Comparison of ENCODE assay signal across 15 cellular contexts in the genomic region with DNA sequence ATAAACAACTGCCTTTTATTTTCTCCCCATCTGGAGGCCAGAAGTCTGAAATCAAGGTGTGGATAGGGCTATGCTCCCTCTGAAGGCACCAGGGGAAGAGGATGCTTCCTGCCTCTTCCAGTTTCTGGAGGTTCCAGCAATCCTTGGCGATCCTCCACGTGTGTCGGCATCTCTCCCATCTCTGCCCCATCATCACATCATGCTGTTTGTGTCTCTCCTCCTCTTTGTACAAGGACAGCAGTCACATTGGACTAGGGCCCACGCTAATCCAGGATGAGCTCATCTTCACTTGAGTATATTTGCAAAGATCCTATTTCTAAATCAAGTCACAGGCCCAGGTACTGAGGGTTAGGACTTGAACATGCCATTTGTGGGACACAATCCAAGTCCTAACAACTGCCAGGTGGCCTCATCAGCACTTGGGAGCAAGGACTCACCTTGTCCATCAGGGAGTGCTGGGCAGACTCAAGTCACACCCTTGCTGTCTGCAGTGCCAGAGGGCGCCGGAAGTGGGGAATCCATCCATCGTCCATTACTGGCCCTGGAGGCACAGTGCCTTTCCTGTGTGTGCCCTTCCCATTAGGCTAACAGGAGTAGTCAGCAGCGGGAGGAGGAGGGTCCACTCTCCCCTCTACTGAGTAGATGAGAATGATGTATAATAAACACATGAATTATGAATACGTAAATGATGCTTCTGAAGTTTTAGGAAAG.
DNase-seq lines count a peak whose midpoint lies in the region; TF ChIP-seq lines count a peak whose summit lies in the region.
"Had no signal": no experiment of that assay in that cellular context is flagged by ENCODE, and none has a peak within 500 bp of the region (broad histone marks: within the 10 kb centered on the region; RNA-seq: fewer than 3 reads in every experiment).

No MANE protein-coding gene starts in this region.

- TF ChIP-seq CTCF in CD14-positive monocyte (IDR thresholded peaks at IDR 0.05) (no peak), endodermal cell (conservative IDR thresholded peaks at IDR 0.05) (no peak), glutamatergic neuron (IDR thresholded peaks at IDR 0.05; ENCODE audit: partially characterized antibody, unreplicated experiment) (no peak)

- H3K4me1 Mint-ChIP-seq in CD14-positive monocyte (no peaks in the 10 kb centered on the region), endodermal cell (no peaks in the 10 kb centered on the region), glutamatergic neuron (ENCODE audit: low read depth, unreplicated experiment) (no peaks in the 10 kb centered on the region)
- H3K4me1 Mint-ChIP-seq: CD8-positive, alpha-beta memory T cell had no signal

- H3K4me1 ChIP-seq in endodermal cell (ENCODE audit: control insufficient read depth, insufficient read depth, low read length) = no peaks in the 10 kb centered on the region
- H3K4me1 ChIP-seq: A549, Caco-2, HAP-1 had no signal

- no peak overlapping the region for H3K4me3 ChIP-seq in endodermal cell (ENCODE audit: low read length)
- no peak overlapping the region for H3K4me3 ChIP-seq in H7 (ENCODE audit: insufficient read depth, low read depth, low read length)
- H3K4me3 ChIP-seq: A549, HAP-1 had no signal

- H3K4me3 Mint-ChIP-seq in CD14-positive monocyte (no peak overlapping the region), endodermal cell (no peak overlapping the region), glutamatergic neuron (ENCODE audit: unreplicated experiment) (no peak overlapping the region)
- H3K4me3 Mint-ChIP-seq: CD8-positive, alpha-beta memory T cell had no signal

- H3K9ac ChIP-seq in endodermal cell (ENCODE audit: extremely low read depth, low read length, poor library complexity, severe bottlenecking) = no peak overlapping the region

- intact Hi-C loops in CD14-positive monocyte (cut with micrococcal nuclease) = no loop called here

- H3K27me3 Mint-ChIP-seq in CD14-positive monocyte (ENCODE audit: low read depth in 3 of 3) (peaks cover 0 to 3% (median 3%) of the 10 kb centered on the region in 3 donors), endodermal cell (ENCODE audit: insufficient read depth) (peaks cover 9% of the 10 kb centered on the region), glutamatergic neuron (ENCODE audit: unreplicated experiment) (peaks cover 2% of the 10 kb centered on the region)

- no peak overlapping the region for H3K27ac ChIP-seq in endodermal cell (ENCODE audit: low read depth, low read length)
- H3K27ac ChIP-seq: A549 had no signal

- peaks cover 0 to 10% (median 5%) of the 10 kb centered on the region in 7 donors for H3K9me3 Mint-ChIP-seq in CD14-positive monocyte
- peaks cover 6% of the 10 kb centered on the region for H3K9me3 Mint-ChIP-seq in endodermal cell
- H3K9me3 Mint-ChIP-seq in glutamatergic neuron (ENCODE audit: unreplicated experiment) = peaks cover 16% of the 10 kb centered on the region
- H3K9me3 Mint-ChIP-seq: CD8-positive, alpha-beta memory T cell had no signal

- H3K36me3 Mint-ChIP-seq in CD14-positive monocyte (no peaks in the 10 kb centered on the region), endodermal cell (ENCODE audit: low read depth) (no peaks in the 10 kb centered on the region), glutamatergic neuron (ENCODE audit: unreplicated experiment) (peaks cover 4% of the 10 kb centered on the region)
- H3K36me3 Mint-ChIP-seq: CD8-positive, alpha-beta memory T cell had no signal

- no peak overlapping the region for H3K27ac Mint-ChIP-seq in CD14-positive monocyte
- H3K27ac Mint-ChIP-seq in endodermal cell = no peak overlapping the region
- H3K27ac Mint-ChIP-seq in glutamatergic neuron (ENCODE audit: unreplicated experiment) = no peak overlapping the region
- H3K27ac Mint-ChIP-seq: CD8-positive, alpha-beta memory T cell had no signal

- H3K36me3 ChIP-seq in endodermal cell (ENCODE audit: control insufficient read depth, insufficient read depth, low read length) (no peaks in the 10 kb centered on the region), H7 (replicated peaks; ENCODE audit: control insufficient read depth, insufficient read depth, low read length) (no peaks in the 10 kb centered on the region)
- H3K36me3 ChIP-seq: HAP-1 had no signal

- DNase-seq in CD14-positive monocyte (ENCODE audit: low spot score) = peak; percentile 33
- DNase-seq in NCI-H2029 treated with DMSO at 0.1 percent for 48 hours (lab: John Stamatoyannopoulos, UW) = peak; percentile 95
- peak; percentile 25 for DNase-seq in endodermal cell
- peak; percentile 31 for DNase-seq in occipital lobe (lab: John Stamatoyannopoulos, UW)
- no peak for DNase-seq in glutamatergic neuron
- no peak for DNase-seq in NCI-H1436 treated with DMSO at 0.1 percent for 48 hours (lab: John Stamatoyannopoulos, UW)
- no peak for DNase-seq in H7
- DNase-seq in NCI-H2107 treated with DMSO at 0.1 percent for 48 hours (lab: John Stamatoyannopoulos, UW; ENCODE audit: unreplicated experiment) = no peak
- DNase-seq: Caco-2; CD8-positive, alpha-beta memory T cell; DMS53; GF-D8; GOT3 had no signal

- WGBS in endodermal cell (ENCODE audit: insufficient coverage in 1 of 2, insufficient read length in 1 of 2), 2 experiments = 88 to 97% methylated on average over 6 to 9 of the region's 9 CpGs

- H3K27me3 ChIP-seq in endodermal cell (ENCODE audit: control insufficient read depth, insufficient read depth, low read length, poor library complexity, severe bottlenecking) (no peaks in the 10 kb centered on the region), H7 (ENCODE audit: control insufficient read depth, insufficient read depth, low read length) (no peaks in the 10 kb centered on the region)

- no peaks in the 10 kb centered on the region for H3K9me3 ChIP-seq in endodermal cell (ENCODE audit: control insufficient read depth, low read length)
- H3K9me3 ChIP-seq: A549, Caco-2, HAP-1 had no signal

Comparison
In these comparisons a context has a peak if more than half of its experiments do, and no peak if none do; other contexts are left out.
1. DNase-seq: peak in CD14-positive monocyte (single experiment), NCI-H2029 treated with DMSO at 0.1 percent for 48 hours (single experiment), endodermal cell (single experiment) and occipital lobe (single experiment); none in glutamatergic neuron (single experiment), NCI-H1436 treated with DMSO at 0.1 percent for 48 hours (single experiment), H7 (single experiment) and NCI-H2107 treated with DMSO at 0.1 percent for 48 hours (single experiment).